ENCODE assay signal across 25 cellular contexts in genomic region chr9:135729480-135729879, GRCh38. TPM values are rescaled to one million over a fixed set of nuclear protein-coding genes. Genes with fewer than 3 reads are reported as not detected.
DNase-seq lines count a peak whose midpoint lies in the region; ATAC-seq, FAIRE-seq and TF ChIP-seq lines count a peak whose summit lies in the region.
"Had no signal": no experiment of that assay in that cellular context is flagged by ENCODE, and none has a peak within 500 bp of the region (broad histone marks: within the 10 kb centered on the region; RNA-seq: fewer than 3 reads in every experiment).

No MANE protein-coding gene starts in this region.

- no peak overlapping the region for H2AK5ac ChIP-seq in IMR-90 (ENCODE audit: low read depth, low read length)

- intact Hi-C loops in IMR-90 (cut with micrococcal nuclease) (no loop called here), K562 (cut with micrococcal nuclease) (loop anchor here (5.0 kb wide), 1 partner anchor 127 kb away; no protein-coding TSS in a partner anchor), Right ventricle myocardium superior (cut with DNase I) (no loop called here), uterus (cut with DNase I; ENCODE audit: low total_unique reads) (no loop called here)

- H2BK20ac ChIP-seq in IMR-90 (ENCODE audit: low read depth, low read length), result no peak overlapping the region

- H3K4me3 ChIP-seq in IMR-90 (ENCODE audit: insufficient read depth, low read depth, low read length) (no peak overlapping the region), NB4 (ENCODE audit: low read depth, low read length) (no peak overlapping the region), K562 (no peak overlapping the region), uterus (no peak overlapping the region)
- H3K4me3 ChIP-seq: BLaER1, SK-N-MC had no signal

- H3K9me1 ChIP-seq in IMR-90 (ENCODE audit: insufficient read depth, low read length) (no peaks in the 10 kb centered on the region), K562 (ENCODE audit: control insufficient read depth, insufficient read depth, low read length) (no peaks in the 10 kb centered on the region)

- no peaks in the 10 kb centered on the region for H3K79me1 ChIP-seq in IMR-90 (ENCODE audit: low read depth in 1 of 2, low read length in 2 of 2)

- H3K4me2 ChIP-seq in IMR-90 (ENCODE audit: low read depth, low read length) (no peak overlapping the region), K562 (ENCODE audit: insufficient read depth, low read length) (no peak overlapping the region)
- H3K4me2 ChIP-seq: BLaER1 had no signal

- no peak for TF ChIP-seq CTCF in IMR-90 (conservative IDR thresholded peaks at IDR 0.05; ENCODE audit: low read depth, low read length)
- no peak for TF ChIP-seq CTCF in NB4 (IDR thresholded peaks at IDR 0.05; ENCODE audit: low read depth, low read length)
- no peak for TF ChIP-seq CTCF in K562 (IDR thresholded peaks at IDR 0.05 in 2 of 3, conservative IDR thresholded peaks at IDR 0.05 in 1 of 3; ENCODE audit: insufficient read depth in 2 of 3, low read depth in 1 of 3, low read length in 3 of 3)
- TF ChIP-seq CTCF in uterus (IDR thresholded peaks at IDR 0.05), result no peak

- FAIRE-seq in K562 (lab: Jason Lieb, UNC), result no peak
- FAIRE-seq: A204.1, GM18507, HTR-8/SVneo had no signal

- ATAC-seq in IMR-90 (ENCODE audit: low read depth), result no peak
- ATAC-seq in K562, result no peak
- no peak for ATAC-seq in Right ventricle myocardium superior (ENCODE audit: poor library complexity)
- ATAC-seq: PC-3, Right ventricle myocardium inferior, T-helper 17 cell had no signal

- no peak overlapping the region for H4K8ac ChIP-seq in IMR-90 (ENCODE audit: low read depth in 2 of 2, low read length in 2 of 2)

- no peak overlapping the region for H2AK9ac ChIP-seq in IMR-90 (replicated peaks; ENCODE audit: low read depth, low read length, poor library complexity)

- POLR2A ChIA-PET in IMR-90 (lab: Charles Lee; ENCODE audit: unreplicated experiment) (no interaction called here), K562 (lab: Yijun Ruan, JAX) (interaction anchor here (0.7 kb wide), 1 partner anchor 21 kb away, joined by 3 read pairs; no protein-coding TSS in a partner anchor)

- no peaks in the 10 kb centered on the region for H3K79me2 ChIP-seq in K562 (ENCODE audit: control insufficient read depth, insufficient read depth, low read length)

- dilution Hi-C loops in IMR-90 (cut with HindIII; ENCODE audit: low sequenced_read_pairs, unreplicated experiment), result no loop called here

- no peak for TF ChIP-seq POLR2A in IMR-90 (IDR thresholded peaks at IDR 0.05; ENCODE audit: low read depth, low read length)
- TF ChIP-seq POLR2A in NB4 (IDR thresholded peaks at IDR 0.05; ENCODE audit: extremely low read depth, insufficient read length), result no peak
- TF ChIP-seq POLR2A in K562 (conservative IDR thresholded peaks at IDR 0.05), result no peak
- no peak for TF ChIP-seq POLR2A in uterus (IDR thresholded peaks at IDR 0.05)

- H2BK120ac ChIP-seq in IMR-90 (ENCODE audit: low read depth, low read length), result no peak overlapping the region

- H2AFZ ChIP-seq in IMR-90 (replicated peaks; ENCODE audit: low read length, poor library complexity) (no peak overlapping the region), K562 (ENCODE audit: low read depth, low read length) (no peak overlapping the region)

- DNase-seq in GF-D8 (lab: John Stamatoyannopoulos, UW), result peak; percentile 22
- no peak for DNase-seq in IMR-90
- DNase-seq in NB4 (ENCODE audit: low read depth), result peak; percentile 94
- DNase-seq in K562 (ENCODE audit: extremely low read depth in 1 of 4, low spot score in 3 of 4), result no peak
- no peak for DNase-seq in Right ventricle myocardium superior
- no peak for DNase-seq in stimulated activated CD4-positive, alpha-beta T cell treated with anti-CD3 and anti-CD28 coated beads, Interleukin-12 subunit alpha, Interleukin-12 subunit beta, amount 100 ng/mL, for 4 hours
- DNase-seq in uterus, result no peak
- DNase-seq in nucleus accumbens (lab: John Stamatoyannopoulos, UW), result no peak
- DNase-seq: CD4-positive, CD25-positive, alpha-beta regulatory T cell; DMS153; DND-41; H7; NCI-H2029; NCI-H446 treated with DMSO at 0.1 percent for 48 hours; NCI-H526 treated with DMSO at 0.1 percent for 48 hours; PC-3; T-helper 17 cell had no signal

- no peak overlapping the region for H3K14ac ChIP-seq in IMR-90 (replicated peaks; ENCODE audit: low read depth, low read length)

- H3K27me3 ChIP-seq in IMR-90 (ENCODE audit: control insufficient read depth, insufficient read depth, low read length), result peaks cover 8% of the 10 kb centered on the region
- peaks cover 10 to 41% of the 10 kb centered on the region in 2 experiments; a peak in 3 of 5 replicates for H3K27me3 ChIP-seq in K562 (ENCODE audit: control insufficient read depth in 2 of 2, insufficient read depth in 2 of 2, low read length in 2 of 2)
- H3K27me3 ChIP-seq in uterus, result peaks cover 0 to 7% of the 10 kb centered on the region in 2 donors

- H3K9ac ChIP-seq in IMR-90 (ENCODE audit: low read depth, low read length) (no peak overlapping the region), K562 (ENCODE audit: insufficient read depth in 1 of 2, low read depth in 2 of 2, low read length in 2 of 2) (no peak overlapping the region)
- H3K9ac ChIP-seq: BLaER1 had no signal

- TF ChIP-seq EP300 in K562 (IDR thresholded peaks at IDR 0.05; ENCODE audit: low read length), result no peak

- BruUV-seq in IMR-90 (replicated peaks; lab: Mats Ljungman, UMichigan), result no TSS peak
- no TSS peak for BruUV-seq in K562 (replicated peaks; lab: Mats Ljungman, UMichigan)

- H4K5ac ChIP-seq in IMR-90 (ENCODE audit: low read depth, low read length), result no peak overlapping the region

- H3K23ac ChIP-seq in IMR-90 (ENCODE audit: low read depth, low read length), result no peak overlapping the region

- no peak overlapping the region for H2BK15ac ChIP-seq in IMR-90 (ENCODE audit: low read depth, low read length)

- no peak overlapping the region for H3K18ac ChIP-seq in IMR-90 (ENCODE audit: low read depth, low read length)

- CTCF ChIA-PET in IMR-90 (lab: Yijun Ruan, JAX), result no interaction called here
- CTCF ChIA-PET in K562 (lab: Yijun Ruan, JAX; ENCODE audit: low intra/inter-chr PET ratio), result no interaction called here

- H3K9me3 ChIP-seq in IMR-90 (ENCODE audit: control insufficient read depth, insufficient read depth, low read length) (peaks cover 6% of the 10 kb centered on the region; the same call in 1 of the 2 replicates), K562 (replicated peaks; ENCODE audit: control insufficient read depth, insufficient read depth, low read depth, low read length) (0 out of 2 replicates have a peak, but pooled peaks cover 3% of the 10 kb centered on the region), uterus (peaks cover 0 to 7% of the 10 kb centered on the region in 2 donors)

- H3K4me1 ChIP-seq in IMR-90 (ENCODE audit: control insufficient read depth, insufficient read depth, low read length) (no peaks in the 10 kb centered on the region), K562 (replicated peaks in 1 of 2; ENCODE audit: control insufficient read depth in 2 of 2, insufficient read depth in 2 of 2, low read length in 2 of 2) (peaks cover 0 to 11% of the 10 kb centered on the region in 2 experiments; a peak in 2 of 5 replicates), uterus (no peaks in the 10 kb centered on the region)

- 49% methylated on average over 4 of the region's 13 CpGs; no CpG with 5 or more reads in 1 of the 2 experiments for WGBS in IMR-90 (ENCODE audit: extremely low coverage in 2 of 2, insufficient read length in 1 of 2), 2 experiments
- WGBS in K562 (ENCODE audit: insufficient coverage, low coverage, missing lambda C conversion rate), result 3% methylated on average over 13 of the region's 13 CpGs

- in situ Hi-C loops in IMR-90 (cut with MboI; ENCODE audit: low sequenced_read_pairs), result no loop called here
- in situ Hi-C loops in K562 (cut with MboI), result no loop called here

- no peak overlapping the region for H2BK5ac ChIP-seq in IMR-90 (ENCODE audit: low read depth, low read length, poor library complexity, severe bottlenecking)

- TF ChIP-seq RAD21 in IMR-90 (IDR thresholded peaks at IDR 0.05; ENCODE audit: low read length) (no peak), K562 (CRISPR knock-in tag; conservative IDR thresholded peaks at IDR 0.05 in 1 of 2, IDR thresholded peaks at IDR 0.05 in 1 of 2) (no peak)

- no peak overlapping the region for H3K56ac ChIP-seq in IMR-90 (ENCODE audit: extremely low read depth, insufficient read depth, low read length)

- H3K27ac ChIP-seq in IMR-90 (ENCODE audit: insufficient read depth, low read length) (no peak overlapping the region), K562 (ENCODE audit: extremely low read depth, low read depth, low read length) (no peak overlapping the region), uterus (no peak overlapping the region)
- H3K27ac ChIP-seq: BLaER1, SK-N-MC had no signal

- no peak overlapping the region for H3K4ac ChIP-seq in IMR-90 (ENCODE audit: low read depth, low read length)

- no peaks in the 10 kb centered on the region for H4K20me1 ChIP-seq in IMR-90 (ENCODE audit: insufficient read depth, low read length)
- 0 out of 2 replicates have a peak, but pooled peaks cover 5% of the 10 kb centered on the region for H4K20me1 ChIP-seq in K562 (replicated peaks; ENCODE audit: control insufficient read depth, insufficient read depth, low read length)
- H4K20me1 ChIP-seq: BLaER1 had no signal

- H3K36me3 ChIP-seq in IMR-90 (ENCODE audit: control insufficient read depth, insufficient read depth, low read length) (no peaks in the 10 kb centered on the region), K562 (ENCODE audit: control insufficient read depth, insufficient read depth, low read length) (no peaks in the 10 kb centered on the region), uterus (no peaks in the 10 kb centered on the region)
- H3K36me3 ChIP-seq: BLaER1 had no signal

- H4K91ac ChIP-seq in IMR-90 (ENCODE audit: insufficient read depth, low read depth, low read length), result no peak overlapping the region

RNA-seq across cellular contexts. Expression of gene KCNT1, which starts 27.5 kb away (rescaled TPM):
- total RNA-seq in IMR-90 (2012; rRNA removed) (not detected in 2 replicates), K562 (2014; rRNA removed) (0.05 TPM in 1 of 2 replicates, not detected in the other), K562 (2014; rRNA removed; fragmentation: Illumina TruSeq; extraction: Trizol) (not detected in 2 replicates), K562 (2015; rRNA removed; fragmentation: Illumina TruSeq; extraction: Trizol) (not detected in 2 replicates), K562 (2021) (not detected in 2 replicates), Right ventricle myocardium superior (3.9 TPM), uterus (under 1 TPM in 2 of 4 donors, not detected in 2; 0.28 to 0.52 TPM)
- polyA plus RNA-seq in IMR-90 (2012; rRNA removed) (not detected in 2 replicates), K562 (2011; rRNA removed) (not detected in 2 replicates), K562 (2014; fragmentation: Illumina TruSeq; extraction: Trizol) (not detected in 2 replicates), K562 (2014; fragmentation: Nextera tagmentation; extraction: Ambion mirVana) (not detected), K562 (2014; rRNA removed) (not detected in 2 replicates)
- polyA plus RNA-seq in IMR-90 (2012; cell fraction: cytosol; rRNA removed), result not detected in 2 replicates
- polyA plus RNA-seq in IMR-90 (2012; cell fraction: nucleus; rRNA removed; ENCODE audit: low replicate concordance), result 0.02 TPM in 1 of 2 replicates, not detected in the other
- total RNA-seq in K562 (2011; cell fraction: chromatin; rRNA removed; ENCODE audit: low replicate concordance), result not detected in 2 replicates
- not detected in 2 replicates for total RNA-seq in K562 (2011; cell fraction: nucleolus; rRNA removed)
- total RNA-seq in K562 (2011; cell fraction: nucleoplasm; rRNA removed), result not detected in 2 replicates
- polyA plus RNA-seq in K562 (2011; cell fraction: cytosol; rRNA removed), result not detected in 2 replicates
- polyA plus RNA-seq in K562 (2011; cell fraction: nucleus; rRNA removed), result not detected in 2 replicates
- 0.10 and 0.30 TPM in 2 replicates for polyA plus RNA-seq in K562 (2012)
- not detected in 2 replicates for polyA minus RNA-seq in K562 (2011; rRNA and poly(A)+ RNA removed)
- not detected in 2 replicates for polyA minus RNA-seq in K562 (2011; cell fraction: cytosol; rRNA and poly(A)+ RNA removed)
- polyA minus RNA-seq in K562 (2011; cell fraction: nucleus; rRNA and poly(A)+ RNA removed), result not detected in 2 replicates
- total RNA-seq: CD4-positive, CD25-positive, alpha-beta regulatory T cell; PC-3; RPMI7951 had no signal
- polyA plus RNA-seq: AG04450; CD4-positive, CD25-positive, alpha-beta regulatory T cell had no signal

RNA-seq across cellular contexts. Expression of gene SOHLH1, which starts 30.2 kb away (rescaled TPM):
- not detected in 2 replicates for total RNA-seq in IMR-90 (2012; rRNA removed)
- not detected in 2 replicates for polyA plus RNA-seq in IMR-90 (2012; rRNA removed)
- polyA plus RNA-seq in IMR-90 (2012; cell fraction: cytosol; rRNA removed), result not detected in 2 replicates
- polyA plus RNA-seq in IMR-90 (2012; cell fraction: nucleus; rRNA removed; ENCODE audit: low replicate concordance), result not detected in 2 replicates
- total RNA-seq in K562 (2011; cell fraction: chromatin; rRNA removed; ENCODE audit: low replicate concordance), result 0.42 TPM in 1 of 2 replicates, not detected in the other
- 0.26 and 0.33 TPM in 2 replicates for total RNA-seq in K562 (2011; cell fraction: nucleolus; rRNA removed)
- 0.31 and 0.44 TPM in 2 replicates for total RNA-seq in K562 (2011; cell fraction: nucleoplasm; rRNA removed)
- 0.16 and 0.41 TPM in 2 replicates for total RNA-seq in K562 (2014; rRNA removed)
- not detected in 2 replicates for total RNA-seq in K562 (2014; rRNA removed; fragmentation: Illumina TruSeq; extraction: Trizol)
- total RNA-seq in K562 (2015; rRNA removed; fragmentation: Illumina TruSeq; extraction: Trizol), result 0.19 TPM in 1 of 2 replicates, not detected in the other
- total RNA-seq in K562 (2021), result 0.29 TPM in 1 of 2 replicates, not detected in the other
- 0.16 and 0.17 TPM in 2 replicates for polyA plus RNA-seq in K562 (2011; rRNA removed)
- polyA plus RNA-seq in K562 (2011; cell fraction: cytosol; rRNA removed), result 0.22 and 0.40 TPM in 2 replicates
- 0.59 and 0.65 TPM in 2 replicates for polyA plus RNA-seq in K562 (2011; cell fraction: nucleus; rRNA removed)
- 0.16 and 0.68 TPM in 2 replicates for polyA plus RNA-seq in K562 (2012)
- polyA plus RNA-seq in K562 (2014; fragmentation: Illumina TruSeq; extraction: Trizol), result not detected in 2 replicates
- polyA plus RNA-seq in K562 (2014; fragmentation: Nextera tagmentation; extraction: Ambion mirVana), result not detected
- polyA plus RNA-seq in K562 (2014; rRNA removed), result 0.24 TPM in 1 of 2 replicates, not detected in the other
- not detected in 2 replicates for polyA minus RNA-seq in K562 (2011; rRNA and poly(A)+ RNA removed)
- polyA minus RNA-seq in K562 (2011; cell fraction: cytosol; rRNA and poly(A)+ RNA removed), result not detected in 2 replicates
- 0.22 TPM in 1 of 2 replicates, not detected in the other for polyA minus RNA-seq in K562 (2011; cell fraction: nucleus; rRNA and poly(A)+ RNA removed)
- not detected for total RNA-seq in Right ventricle myocardium superior
- total RNA-seq in uterus, result not detected
- total RNA-seq: CD4-positive, CD25-positive, alpha-beta regulatory T cell; H7; PC-3; Right ventricle myocardium inferior; RPMI7951; T-helper 17 cell had no signal
- polyA plus RNA-seq: AG04450; CD4-positive, CD25-positive, alpha-beta regulatory T cell had no signal

Comparison
In these comparisons a context has a peak if more than half of its experiments do, and no peak if none do; other contexts are left out.
1. DNase-seq: peak in GF-D8 (single experiment) and NB4 (single experiment); none in IMR-90 (single experiment), K562 (0 of 4), Right ventricle myocardium superior (single experiment), stimulated activated CD4-positive, alpha-beta T cell treated with anti-CD3 and anti-CD28 coated beads, Interleukin-12 subunit alpha, Interleukin-12 subunit beta, amount 100 ng/mL, for 4 hours (single experiment), uterus (0 of 2) and nucleus accumbens (0 of 56).